Comparison of ENCODE assay signal across 12 cellular contexts in the genomic region with DNA sequence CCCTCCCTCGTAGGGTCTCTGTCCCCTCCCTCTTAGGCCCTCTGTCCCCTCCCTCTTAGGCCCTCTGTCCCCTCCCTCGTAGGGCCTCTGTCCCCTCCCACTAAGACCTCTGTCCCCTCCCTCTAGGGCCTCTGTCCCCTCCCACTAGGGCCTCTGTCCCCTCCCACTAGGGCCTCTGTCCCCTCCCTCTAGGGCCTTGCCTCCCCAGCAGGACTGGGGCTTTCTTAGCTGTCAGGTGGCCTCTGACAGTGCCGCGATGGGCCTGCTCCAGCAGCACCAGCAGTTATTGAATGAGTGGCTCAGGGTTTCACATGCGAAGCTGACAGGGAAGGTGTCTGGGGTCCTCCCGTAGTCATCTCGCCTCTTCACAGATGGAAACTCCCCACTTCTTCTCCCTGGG. TPM values are rescaled to one million over a fixed set of nuclear protein-coding genes. Genes with fewer than 3 reads are reported as not detected.
DNase-seq lines count a peak whose midpoint lies in the region; ATAC-seq and TF ChIP-seq lines count a peak whose summit lies in the region.
"Not testable (repeated sequence)": the region's sequence is repeated elsewhere in the genome, so short reads cannot be mapped to it uniquely, and the experiment has no call there.
"Had no signal": no experiment of that assay in that cellular context is flagged by ENCODE, and none has a peak within 500 bp of the region (broad histone marks: within the 10 kb centered on the region; RNA-seq: fewer than 3 reads in every experiment).

No MANE protein-coding gene starts in this region.

- H3K36me3 ChIP-seq in H7 (replicated peaks; ENCODE audit: control insufficient read depth, insufficient read depth, low read length); neural progenitor cell: not testable (repeated sequence)

- H3K4me3 Mint-ChIP-seq in T-helper 2 cell treated with Interferon-gamma antibody and Interleukin-4, amounts not matched to agents 5 μg/mL and 100 μg/mL, for 36 hours; activated CD8-positive, alpha-beta memory T cell treated with anti-CD3 and anti-CD28 coated beads, Interleukin-2, amount 10 ng/mL, durations not matched to agents 7 days and 5 days; neural progenitor cell: not testable (repeated sequence)

- peak; percentile 42 for DNase-seq in H7
- DNase-seq in T-helper 2 cell treated with Interferon-gamma antibody and Interleukin-4, amounts not matched to agents 5 μg/mL and 100 μg/mL, for 36 hours (ENCODE audit: low spot score) = peak; percentile 37
- DNase-seq in activated CD8-positive, alpha-beta memory T cell treated with anti-CD3 and anti-CD28 coated beads, Interleukin-2, amount 10 ng/mL, durations not matched to agents 7 days and 5 days = peak; percentile 62
- DNase-seq in activated naive CD4-positive, alpha-beta T cell treated with Interleukin-2 at 50 U/mL for 16 hours = peak; percentile 35
- peak; percentile 28 for DNase-seq in neural progenitor cell (ENCODE audit: low spot score)
- DNase-seq in stimulated activated naive CD8-positive, alpha-beta T cell treated with anti-CD3 and anti-CD28 coated beads, Interleukin-15, Interleukin-2, amounts not matched to agents 100 U/mL and 50 U/mL, for 24 hours = not testable (repeated sequence)

- H3K9ac ChIP-seq in neural progenitor cell = not testable (repeated sequence)

- H3K27me3 ChIP-seq in H7 (ENCODE audit: control insufficient read depth, insufficient read depth, low read length); neural progenitor cell: not testable (repeated sequence)

- peaks cover 29% of the 10 kb centered on the region for H3K9me3 Mint-ChIP-seq in T-helper 2 cell treated with Interferon-gamma antibody and Interleukin-4, amounts not matched to agents 5 μg/mL and 100 μg/mL, for 36 hours
- H3K9me3 Mint-ChIP-seq in activated CD8-positive, alpha-beta memory T cell treated with anti-CD3 and anti-CD28 coated beads, Interleukin-2, amount 10 ng/mL, durations not matched to agents 7 days and 5 days (ENCODE audit: low read depth) = not testable (repeated sequence)
- peaks cover 11% of the 10 kb centered on the region for H3K9me3 Mint-ChIP-seq in neural progenitor cell

- TF ChIP-seq CTCF in neural progenitor cell (IDR thresholded peaks at IDR 0.05) = not testable (repeated sequence)

- H3F3A ChIP-seq in neural progenitor cell (ENCODE audit: low read depth) = not testable (repeated sequence)

- H3K4me1 Mint-ChIP-seq in T-helper 2 cell treated with Interferon-gamma antibody and Interleukin-4, amounts not matched to agents 5 μg/mL and 100 μg/mL, for 36 hours (ENCODE audit: low read depth) = peaks cover 25% of the 10 kb centered on the region
- H3K4me1 Mint-ChIP-seq in activated CD8-positive, alpha-beta memory T cell treated with anti-CD3 and anti-CD28 coated beads, Interleukin-2, amount 10 ng/mL, durations not matched to agents 7 days and 5 days = peaks cover 43% of the 10 kb centered on the region
- not testable (repeated sequence) for H3K4me1 Mint-ChIP-seq in neural progenitor cell

- not testable (repeated sequence) for H3K4me1 ChIP-seq in neural progenitor cell

- H3K27ac Mint-ChIP-seq in T-helper 2 cell treated with Interferon-gamma antibody and Interleukin-4, amounts not matched to agents 5 μg/mL and 100 μg/mL, for 36 hours; activated CD8-positive, alpha-beta memory T cell treated with anti-CD3 and anti-CD28 coated beads, Interleukin-2, amount 10 ng/mL, durations not matched to agents 7 days and 5 days; neural progenitor cell: not testable (repeated sequence)

- peaks cover 14% of the 10 kb centered on the region for H3K36me3 Mint-ChIP-seq in T-helper 2 cell treated with Interferon-gamma antibody and Interleukin-4, amounts not matched to agents 5 μg/mL and 100 μg/mL, for 36 hours (ENCODE audit: low read depth)
- peaks cover 31% of the 10 kb centered on the region for H3K36me3 Mint-ChIP-seq in activated CD8-positive, alpha-beta memory T cell treated with anti-CD3 and anti-CD28 coated beads, Interleukin-2, amount 10 ng/mL, durations not matched to agents 7 days and 5 days
- not testable (repeated sequence) for H3K36me3 Mint-ChIP-seq in neural progenitor cell

- not testable (repeated sequence) for H2AFZ ChIP-seq in neural progenitor cell (replicated peaks)

- not testable (repeated sequence) for H3K27me3 Mint-ChIP-seq in T-helper 2 cell treated with Interferon-gamma antibody and Interleukin-4, amounts not matched to agents 5 μg/mL and 100 μg/mL, for 36 hours (ENCODE audit: low read depth); activated CD8-positive, alpha-beta memory T cell treated with anti-CD3 and anti-CD28 coated beads, Interleukin-2, amount 10 ng/mL, durations not matched to agents 7 days and 5 days; neural progenitor cell (ENCODE audit: insufficient read depth, low read depth)

- H3K4me2 ChIP-seq in neural progenitor cell = not testable (repeated sequence)

- not testable (repeated sequence) for H3K79me2 ChIP-seq in neural progenitor cell (ENCODE audit: low read depth)

- CTCF ChIA-PET in activated CD8-positive, alpha-beta memory T cell treated with anti-CD3 and anti-CD28 coated beads, Interleukin-2, amount 10 ng/mL, durations not matched to agents 7 days and 5 days (lab: Charles Lee) = not testable (repeated sequence)

- H3K4me3 ChIP-seq in H7 (ENCODE audit: insufficient read depth, low read depth, low read length); neural progenitor cell: not testable (repeated sequence)

- not testable (repeated sequence) for H4K20me1 ChIP-seq in neural progenitor cell (ENCODE audit: low read depth)

- peak; percentile 48 for ATAC-seq in GM18520 (IDR thresholded peaks at IDR 0.05; ENCODE audit: unreplicated experiment)
- peak; percentile 64 for ATAC-seq in HG03045 (IDR thresholded peaks at IDR 0.05; ENCODE audit: unreplicated experiment)
- ATAC-seq in activated CD8-positive, alpha-beta memory T cell treated with anti-CD3 and anti-CD28 coated beads, Interleukin-2, amount 10 ng/mL, durations not matched to agents 7 days and 5 days = peak; percentile 53
- peak; percentile 34 for ATAC-seq in stimulated activated naive CD8-positive, alpha-beta T cell treated with anti-CD3 and anti-CD28 coated beads, Interleukin-15, Interleukin-2, amounts not matched to agents 100 U/mL and 50 U/mL, for 24 hours

- H3K9me3 ChIP-seq in neural progenitor cell (ENCODE audit: low read depth) = not testable (repeated sequence)

- not testable (repeated sequence) for H3K27ac ChIP-seq in neural progenitor cell

RNA-seq across cellular contexts. Expression of a gene that starts 48.1 kb away (rescaled TPM):
- total RNA-seq in H7 (2014; rRNA removed; shearing (Covaris generic)) = not detected in 2 replicates
- total RNA-seq in activated CD8-positive, alpha-beta memory T cell treated with anti-CD3 and anti-CD28 coated beads, Interleukin-2, amount 10 ng/mL, durations not matched to agents 7 days and 5 days = not detected
- not detected in 2 replicates for total RNA-seq in neural progenitor cell (ENCODE audit: low replicate concordance)
- total RNA-seq: A673, GM23248, M059J, RPMI7951 had no signal
